ENCODE assay signal across 25 cellular contexts in the genomic region with DNA sequence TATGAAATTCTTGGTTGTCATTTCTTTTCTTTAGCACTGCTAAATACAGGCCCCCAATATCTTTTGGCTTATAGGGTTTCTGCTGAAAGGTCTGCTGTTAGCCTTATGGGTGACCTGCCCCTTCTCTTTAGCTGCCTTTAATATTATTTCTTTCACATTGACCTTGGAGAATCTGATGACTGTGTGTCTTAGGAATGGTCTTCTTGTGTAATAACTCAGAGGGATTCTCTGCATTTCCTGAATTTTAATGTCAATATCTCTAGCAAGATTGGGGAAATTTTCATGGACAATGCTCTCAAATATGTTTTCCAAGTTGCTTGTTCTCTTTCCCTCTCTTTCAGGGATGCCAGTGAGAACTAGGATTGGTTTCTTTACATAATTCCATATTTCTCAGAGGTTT.
"Had no signal": no experiment of that assay in that cellular context is flagged by ENCODE, and none has a peak within 500 bp of the region (broad histone marks: within the 10 kb centered on the region; RNA-seq: fewer than 3 reads in every experiment).

No MANE protein-coding gene starts in this region.

- H3K4me1 ChIP-seq: breast epithelium, heart left ventricle, left ventricle myocardium inferior, spleen, upper lobe of right lung had no signal

- DNase-seq: activated CD4-positive, alpha-beta T cell treated with anti-CD3 and anti-CD28 coated beads, Interleukin-2, amount 10 ng/mL, durations not matched to agents 24 days and 14 days; activated CD4-positive, CD25-positive, alpha-beta regulatory T cell; activated CD8-positive, alpha-beta T cell treated with anti-CD3 and anti-CD28 coated beads for 36 hours; activated naive CD4-positive, alpha-beta T cell treated with anti-CD3 and anti-CD28 coated beads, Interleukin-2, amount 10 ng/mL, durations not matched to agents 7 days and 5 days; activated naive CD8-positive, alpha-beta T cell treated with anti-CD3 and anti-CD28 coated beads, Interleukin-2, amount 50 U/mL, for 24 hours; activated T-cell treated with anti-CD3 and anti-CD28 coated beads, Interleukin-2, amount 50 U/mL, for 4 hours; aorta; cerebellar nuclear complex; effector CD8-positive, alpha-beta T cell; heart left ventricle; kidney glomerular epithelial cell; left ventricle myocardium inferior; nephron progenitor cell; nucleus accumbens; posterior cingulate gyrus; sigmoid colon; spleen; stimulated activated naive B cell treated with anti-CD40 and anti-IgM and Interleukin-4, amounts not matched to agents 10 μg/mL and 1 μg/mL and 100 μg/mL, for 72 hours; T-helper 1 cell; T-helper 9 cell; upper lobe of right lung had no signal

- H3K27me3 ChIP-seq: breast epithelium, gastroesophageal sphincter, heart left ventricle, sigmoid colon, spleen, upper lobe of right lung had no signal

- H3K36me3 ChIP-seq: breast epithelium, esophagus muscularis mucosa, gastroesophageal sphincter, heart left ventricle, left ventricle myocardium inferior, sigmoid colon, spleen, thoracic aorta, upper lobe of right lung had no signal

- H3K9me3 ChIP-seq: breast epithelium, esophagus muscularis mucosa, gastroesophageal sphincter, sigmoid colon, thoracic aorta, upper lobe of right lung had no signal

- H3K4me3 ChIP-seq: breast epithelium, esophagus muscularis mucosa, gastroesophageal sphincter, heart left ventricle, left ventricle myocardium inferior, sigmoid colon, spleen, thoracic aorta, upper lobe of right lung had no signal

- H3K27ac ChIP-seq: breast epithelium, esophagus muscularis mucosa, gastroesophageal sphincter, heart left ventricle, left ventricle myocardium inferior, sigmoid colon, spleen, thoracic aorta, upper lobe of right lung had no signal
